In the genomic region with DNA sequence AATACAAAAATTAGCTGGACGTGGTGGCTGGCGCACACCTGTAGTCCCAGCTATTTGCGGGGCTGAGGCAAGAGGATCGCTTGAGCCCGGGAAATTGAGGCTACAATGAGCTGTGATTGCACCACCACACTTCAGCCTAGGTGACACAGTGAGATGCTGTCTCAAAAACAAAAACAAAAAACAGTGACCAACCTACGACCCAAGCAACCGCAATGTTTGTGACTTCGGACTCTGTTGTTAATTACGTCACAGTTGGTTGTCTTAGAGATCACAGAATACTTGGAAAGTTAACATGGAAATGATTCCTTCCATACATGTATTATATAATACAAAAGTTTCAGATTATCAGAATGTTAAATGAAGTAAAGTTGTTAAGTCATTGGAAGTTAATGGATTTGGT, we compare ENCODE assay signal across 16 cellular contexts.
A peak's percentile ranks its signal among the peaks of the same experiment; 100 is the strongest.
DNase-seq lines count a peak whose midpoint lies in the region; ATAC-seq, FAIRE-seq and TF ChIP-seq lines count a peak whose summit lies in the region.
"Had no signal": no experiment of that assay in that cellular context is flagged by ENCODE, and none has a peak within 500 bp of the region (broad histone marks: within the 10 kb centered on the region; RNA-seq: fewer than 3 reads in every experiment).

No MANE protein-coding gene starts in this region.

- no peaks in the 10 kb centered on the region for H3K27me3 ChIP-seq in GM23338 (ENCODE audit: insufficient read depth)
- H3K27me3 ChIP-seq in GM12878 (replicated peaks in 1 of 2; ENCODE audit: control insufficient read depth in 2 of 2, insufficient read depth in 2 of 2, low read length in 1 of 2) = no peaks in the 10 kb centered on the region
- H3K27me3 ChIP-seq: foreskin keratinocyte had no signal

- H3K9me2 ChIP-seq in GM23338 (ENCODE audit: insufficient read depth) = no peaks in the 10 kb centered on the region

- H3K27me3 Mint-ChIP-seq in GM23338 (ENCODE audit: insufficient read depth, low read depth, poor library complexity) (peaks cover 6% of the 10 kb centered on the region), mesothelial cell of epicardium (ENCODE audit: low read depth) (no peaks in the 10 kb centered on the region)

- intact Hi-C loops in GM12878 (cut with micrococcal nuclease; ENCODE audit: unreplicated experiment) = no loop called here

- H3K4me1 ChIP-seq in GM23338 (ENCODE audit: insufficient read depth) = peaks cover 22% of the 10 kb centered on the region
- H3K4me1 ChIP-seq in GM12878 (ENCODE audit: control insufficient read depth, insufficient read depth, low read length) = peaks cover 9% of the 10 kb centered on the region; the same call in 1 of the 2 replicates

- POLR2A ChIA-PET in GM12878 (lab: Charles Lee) = interaction anchor here (1.0 to 2.2 kb wide), 3 partner anchors 112 to 365 kb away, joined by 3 to 8 read pairs (median 6); no protein-coding TSS in a partner anchor

- DNase-seq in GM23338 (ENCODE audit: low spot score) (no peak), GM12878 (ENCODE audit: low read depth, low spot score) (no peak), mesothelial cell of epicardium (ENCODE audit: low spot score in 2 of 2, unreplicated experiment in 2 of 2) (no peak), RPMI8226 (no peak), NCI-H446 (lab: John Stamatoyannopoulos, UW) (no peak), middle frontal gyrus (ENCODE audit: extremely low spot score, low spot score) (no peak), amygdala (lab: John Stamatoyannopoulos, UW) (no peak)
- DNase-seq: activated naive CD8-positive, alpha-beta T cell treated with anti-CD3 and anti-CD28 coated beads, Interleukin-2, amount 10 ng/mL, durations not matched to agents 7 days and 5 days; foreskin keratinocyte; kidney glomerular epithelial cell; NCI-H2081 treated with DMSO at 0.1 percent for 48 hours; occipital lobe; T-helper 9 cell had no signal

- TF ChIP-seq POLR2A in GM12878 (IDR thresholded peaks at IDR 0.05; ENCODE audit: low read depth, low read length) = no peak

- no peaks in the 10 kb centered on the region for H3K9me3 ChIP-seq in GM12878 (replicated peaks; ENCODE audit: control insufficient read depth, insufficient read depth, low read length)

- in situ Hi-C loops in GM12878 (cut with MboI) = no loop called here

- peak; percentile 29 for FAIRE-seq in A204.1 (lab: Jason Lieb, UNC)
- no peak for FAIRE-seq in GM12878 (lab: Jason Lieb, UNC)

- H3K4me3 ChIP-seq in GM23338 (no peak overlapping the region), GM12878 (no peak overlapping the region)
- H3K4me3 ChIP-seq: coronary artery had no signal

- no peak for TF ChIP-seq EP300 in GM12878 (IDR thresholded peaks at IDR 0.05; ENCODE audit: borderline replicate concordance in 1 of 2, control insufficient read depth in 1 of 2, low read depth in 2 of 2, low read length in 2 of 2)

- ATAC-seq in GM23338 (no peak), GM12878 (no peak)
- ATAC-seq: foreskin keratinocyte had no signal

- CTCF ChIA-PET in GM12878 (lab: Yijun Ruan, JAX) = interaction anchor here (0.8 to 9.3 kb wide), 11 partner anchors 10 to 458 kb away, joined by 3 to 188 read pairs (median 4); no protein-coding TSS in a partner anchor

- TF ChIP-seq CTCF in GM23338 (conservative IDR thresholded peaks at IDR 0.05; ENCODE audit: low read depth in 2 of 2) = no peak
- no peak for TF ChIP-seq CTCF in GM12878 (IDR thresholded peaks at IDR 0.05 in 2 of 3, conservative IDR thresholded peaks at IDR 0.05 in 1 of 3; ENCODE audit: control insufficient read depth in 2 of 3, extremely low read depth in 1 of 3, insufficient read depth in 1 of 3, low read depth in 3 of 3, low read length in 3 of 3)
- TF ChIP-seq CTCF in mesothelial cell of epicardium (IDR thresholded peaks at IDR 0.05; ENCODE audit: unreplicated experiment) = no peak

- H3K27ac ChIP-seq in GM23338 (ENCODE audit: low read depth) (no peak overlapping the region), GM12878 (ENCODE audit: control insufficient read depth, insufficient read depth) (no peak overlapping the region)
- H3K27ac ChIP-seq: coronary artery, foreskin keratinocyte had no signal

- H2AFZ ChIP-seq in GM23338 = no peak overlapping the region
- H2AFZ ChIP-seq in GM12878 (ENCODE audit: control insufficient read depth, low read depth, low read length) = no peak overlapping the region

- H3F3A ChIP-seq in GM23338 (replicated peaks; ENCODE audit: low read depth) = no peaks in the 10 kb centered on the region; the same call in 1 of the 2 replicates

- no peaks in the 10 kb centered on the region for H3K36me3 Mint-ChIP-seq in GM23338 (ENCODE audit: low read depth)
- peaks cover 8% of the 10 kb centered on the region for H3K36me3 Mint-ChIP-seq in mesothelial cell of epicardium

- H3K9me3 Mint-ChIP-seq in GM23338 (no peaks in the 10 kb centered on the region), mesothelial cell of epicardium (no peaks in the 10 kb centered on the region)
- H3K9me3 Mint-ChIP-seq: activated naive CD8-positive, alpha-beta T cell treated with anti-CD3 and anti-CD28 coated beads, Interleukin-2, amount 10 ng/mL, durations not matched to agents 7 days and 5 days; CD14-positive monocyte had no signal

- RAD21 ChIA-PET in GM12878 (lab: Charles Lee; ENCODE audit: unreplicated experiment) = interaction anchor here (0.8 to 6.0 kb wide), 24 partner anchors 9 to 622 kb away, joined by 3 to 96 read pairs (median 6); partner anchors contain the start of gene REEP3

- H3K27ac Mint-ChIP-seq in GM23338 (no peak overlapping the region), mesothelial cell of epicardium (peak overlapping the region; percentile 97)
- H3K27ac Mint-ChIP-seq: activated naive CD8-positive, alpha-beta T cell treated with anti-CD3 and anti-CD28 coated beads, Interleukin-2, amount 10 ng/mL, durations not matched to agents 7 days and 5 days had no signal

- H3K9ac ChIP-seq in GM12878 (ENCODE audit: control insufficient read depth, insufficient read depth, low read length) = no peak overlapping the region

- H3K79me2 ChIP-seq in GM23338 (replicated peaks; ENCODE audit: insufficient read depth) = no peaks in the 10 kb centered on the region
- H3K79me2 ChIP-seq in GM12878 (ENCODE audit: control insufficient read depth, insufficient read depth, low read length) = no peaks in the 10 kb centered on the region

- H3K4me1 Mint-ChIP-seq in GM23338 = peaks cover 50% of the 10 kb centered on the region
- H3K4me1 Mint-ChIP-seq in mesothelial cell of epicardium = peaks cover 31% of the 10 kb centered on the region

- TF ChIP-seq RAD21 in GM12878 (IDR thresholded peaks at IDR 0.05; ENCODE audit: insufficient read depth, low read depth, low read length) = no peak

- H4K20me1 ChIP-seq in GM23338 (replicated peaks; ENCODE audit: insufficient read depth) (no peaks in the 10 kb centered on the region), GM12878 (ENCODE audit: control insufficient read depth, insufficient read depth) (no peaks in the 10 kb centered on the region)

- H3K4me3 Mint-ChIP-seq in GM23338 (no peak overlapping the region; the same call in 2 of the 3 replicates), mesothelial cell of epicardium (no peak overlapping the region)
- H3K4me3 Mint-ChIP-seq: activated naive CD8-positive, alpha-beta T cell treated with anti-CD3 and anti-CD28 coated beads, Interleukin-2, amount 10 ng/mL, durations not matched to agents 7 days and 5 days had no signal

- H3K4me2 ChIP-seq in GM23338 (peak overlapping the region; percentile 65; the same call in 1 of the 2 replicates), GM12878 (ENCODE audit: control insufficient read depth, insufficient read depth) (peak overlapping the region; percentile 85; the same call in 1 of the 2 replicates)

- H3K36me3 ChIP-seq in GM23338 (ENCODE audit: insufficient read depth) (no peaks in the 10 kb centered on the region), GM12878 (ENCODE audit: control insufficient read depth in 2 of 2, insufficient read depth in 2 of 2, low read length in 1 of 2) (no peaks in the 10 kb centered on the region)

- BruUV-seq in GM12878 (replicated peaks; lab: Mats Ljungman, UMichigan) = no TSS peak

- WGBS in GM12878 (ENCODE audit: insufficient coverage, insufficient replicate concordance, low lambda C conversion rate, missing lambda C conversion rate) = 87% methylated on average over 9 of the region's 9 CpGs

- SMC1A ChIA-PET in GM12878 (lab: Charles Lee; ENCODE audit: uncharacterized antibody, unreplicated experiment) = interaction anchor here (0.9 to 6.4 kb wide), 30 partner anchors 8 to 470 kb away, joined by 3 to 107 read pairs (median 8); no protein-coding TSS in a partner anchor

TF ChIP-seq in GM23338, 12 proteins besides CTCF, POLR2A, EP300 and RAD21 (continues in another document):
- TF ChIP-seq ZNF114 (CRISPR knock-in tag; IDR thresholded peaks at IDR 0.05) = no peak
- TF ChIP-seq EZH2 (IDR thresholded peaks at IDR 0.05; ENCODE audit: low read depth, unreplicated experiment) = no peak

TF ChIP-seq in GM12878, 131 proteins besides CTCF, POLR2A, EP300 and RAD21 (continues in another document):
- no peak for TF ChIP-seq NFYA (IDR thresholded peaks at IDR 0.05; ENCODE audit: borderline replicate concordance, low read depth, low read length)
- TF ChIP-seq POU2F2 (IDR thresholded peaks at IDR 0.05; ENCODE audit: borderline replicate concordance, low read depth, low read length) = no peak
- no peak for TF ChIP-seq SP1 (IDR thresholded peaks at IDR 0.05; ENCODE audit: low read depth, low read length)
- TF ChIP-seq NR2F1 (conservative IDR thresholded peaks at IDR 0.05) = no peak
- no peak for TF ChIP-seq YY1 (IDR thresholded peaks at IDR 0.05; ENCODE audit: low read depth, low read length)
